ENCODE assay signal across 19 cellular contexts in genomic region chr1:169184812-169185211, GRCh38.
"Had no signal": no experiment of that assay in that cellular context is flagged by ENCODE, and none has a peak within 500 bp of the region (broad histone marks: within the 10 kb centered on the region; RNA-seq: fewer than 3 reads in every experiment).

No MANE protein-coding gene starts in this region.

- H3K4me3 Mint-ChIP-seq: activated CD4-positive, alpha-beta T cell treated with anti-CD3 and anti-CD28 coated beads, Interleukin-2, amount 10 ng/mL, durations not matched to agents 24 days and 14 days; activated CD8-positive, alpha-beta T cell treated with anti-CD3 and anti-CD28 coated beads for 36 hours; activated naive CD8-positive, alpha-beta T cell treated with anti-CD3 and anti-CD28 coated beads, Interleukin-2, amount 10 ng/mL, durations not matched to agents 7 days and 5 days; dendritic cell treated with granulocyte-macrophage colony-stimulating factor and Interleukin-4, amounts not matched to agents 40 ng/mL and 50 ng/mL, for 4 days; naive B cell had no signal

- H3K27ac Mint-ChIP-seq: activated CD4-positive, alpha-beta T cell treated with anti-CD3 and anti-CD28 coated beads, Interleukin-2, amount 10 ng/mL, durations not matched to agents 24 days and 14 days; activated CD8-positive, alpha-beta T cell treated with anti-CD3 and anti-CD28 coated beads for 36 hours; activated naive CD8-positive, alpha-beta T cell treated with anti-CD3 and anti-CD28 coated beads, Interleukin-2, amount 10 ng/mL, durations not matched to agents 7 days and 5 days; activated T-helper 2 cell treated with anti-CD3 and anti-CD28 coated beads, Interferon-gamma antibody, Interleukin-2, Interleukin-4, amounts not matched to agents 10 μg/mL and 5 μg/mL and 100 μg/mL, durations not matched to agents 14 hours and 24 hours and 36 hours; dendritic cell treated with granulocyte-macrophage colony-stimulating factor and Interleukin-4, amounts not matched to agents 40 ng/mL and 50 ng/mL, for 4 days; naive B cell had no signal

- H3K4me3 ChIP-seq: cardiac muscle cell, mucosa of descending colon, prostate gland, thyroid gland had no signal

- H3K9me3 ChIP-seq: mucosa of descending colon, prostate gland, thyroid gland had no signal

- H3K36me3 ChIP-seq: cardiac muscle cell, prostate gland, thyroid gland had no signal

- H3K4me1 ChIP-seq: prostate gland had no signal

- ATAC-seq: activated CD8-positive, alpha-beta T cell treated with anti-CD3 and anti-CD28 coated beads for 36 hours; esophagus mucosa; mucosa of descending colon; right cardiac atrium had no signal

- H3K9me3 Mint-ChIP-seq: activated CD4-positive, alpha-beta T cell treated with anti-CD3 and anti-CD28 coated beads, Interleukin-2, amount 10 ng/mL, durations not matched to agents 24 days and 14 days; activated CD8-positive, alpha-beta T cell treated with anti-CD3 and anti-CD28 coated beads for 36 hours; activated naive CD8-positive, alpha-beta T cell treated with anti-CD3 and anti-CD28 coated beads, Interleukin-2, amount 10 ng/mL, durations not matched to agents 7 days and 5 days; activated T-helper 2 cell treated with anti-CD3 and anti-CD28 coated beads, Interferon-gamma antibody, Interleukin-2, Interleukin-4, amounts not matched to agents 10 μg/mL and 5 μg/mL and 100 μg/mL, durations not matched to agents 14 hours and 24 hours and 36 hours; dendritic cell treated with granulocyte-macrophage colony-stimulating factor and Interleukin-4, amounts not matched to agents 40 ng/mL and 50 ng/mL, for 4 days had no signal

- H3K36me3 Mint-ChIP-seq: naive B cell had no signal

- H3K27ac ChIP-seq: cardiac muscle cell, prostate gland, thyroid gland had no signal

- H3K27me3 Mint-ChIP-seq: activated CD4-positive, alpha-beta T cell treated with anti-CD3 and anti-CD28 coated beads, Interleukin-2, amount 10 ng/mL, durations not matched to agents 24 days and 14 days; activated CD8-positive, alpha-beta T cell treated with anti-CD3 and anti-CD28 coated beads for 36 hours; activated naive CD8-positive, alpha-beta T cell treated with anti-CD3 and anti-CD28 coated beads, Interleukin-2, amount 10 ng/mL, durations not matched to agents 7 days and 5 days; dendritic cell treated with granulocyte-macrophage colony-stimulating factor and Interleukin-4, amounts not matched to agents 40 ng/mL and 50 ng/mL, for 4 days; naive B cell had no signal

- H3K27me3 ChIP-seq: cardiac muscle cell, thyroid gland had no signal

- H3K4me1 Mint-ChIP-seq: activated CD4-positive, alpha-beta T cell treated with anti-CD3 and anti-CD28 coated beads, Interleukin-2, amount 10 ng/mL, durations not matched to agents 24 days and 14 days; activated naive CD8-positive, alpha-beta T cell treated with anti-CD3 and anti-CD28 coated beads, Interleukin-2, amount 10 ng/mL, durations not matched to agents 7 days and 5 days; naive B cell had no signal

- DNase-seq: activated CD4-positive, alpha-beta T cell treated with anti-CD3 and anti-CD28 coated beads, Interleukin-2, amount 10 ng/mL, durations not matched to agents 24 days and 14 days; activated CD8-positive, alpha-beta T cell treated with anti-CD3 and anti-CD28 coated beads for 36 hours; activated naive CD4-positive, alpha-beta T cell treated with Interleukin-2 at 50 U/mL for 16 hours; activated naive CD8-positive, alpha-beta T cell treated with anti-CD3 and anti-CD28 coated beads, Interleukin-2, amount 10 ng/mL, durations not matched to agents 7 days and 5 days; activated T-cell treated with anti-CD3 and anti-CD28 coated beads, Interleukin-2, amount 50 U/mL, for 1 hour; amygdala; effector CD8-positive, alpha-beta T cell; mesenchymal stem cell; mucosa of descending colon; naive B cell; right cardiac atrium; stimulated activated CD4-positive, alpha-beta T cell treated with anti-CD3 and anti-CD28 coated beads, Interleukin-2, amount 100 ng/mL, for 24 hours; stimulated activated naive CD4-positive, alpha-beta T cell treated with Interleukin-2 at 50 U/mL for 16 hours; thyroid gland had no signal
